Comparison of ENCODE assay signal across 24 cellular contexts in the genomic region with DNA sequence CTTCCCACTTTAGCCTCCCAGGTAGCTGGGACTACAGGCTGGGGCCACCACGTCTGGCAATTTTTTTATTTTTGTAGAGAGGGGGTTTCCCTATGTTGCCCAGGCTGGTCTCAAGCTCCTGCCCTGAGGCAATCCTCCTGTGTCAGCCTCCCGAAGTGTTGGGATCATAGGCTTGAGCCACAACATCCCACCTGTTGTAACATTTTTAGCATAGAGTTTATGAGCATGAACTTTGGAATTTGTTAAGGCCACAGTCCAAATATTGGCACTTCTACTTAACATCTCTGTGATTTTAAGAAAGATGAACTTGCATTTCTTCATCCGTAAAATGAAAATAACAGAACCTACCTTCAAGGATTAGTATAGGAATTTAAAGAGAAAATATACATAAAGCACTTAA.
DNase-seq lines count a peak whose midpoint lies in the region; ATAC-seq and TF ChIP-seq lines count a peak whose summit lies in the region.
"Had no signal": no experiment of that assay in that cellular context is flagged by ENCODE, and none has a peak within 500 bp of the region (broad histone marks: within the 10 kb centered on the region; RNA-seq: fewer than 3 reads in every experiment).

No MANE protein-coding gene starts in this region.

- TF ChIP-seq CTCF in PC-3 (conservative IDR thresholded peaks at IDR 0.05; ENCODE audit: low read depth, low read length) (no peak), mucosa of descending colon (IDR thresholded peaks at IDR 0.05) (no peak)

- DNase-seq in HuH-7 (ENCODE audit: low spot score) (peak; percentile 4), PC-3 (peak; percentile 7), kidney tubule cell (ENCODE audit: low spot score) (peak; percentile 2), mucosa of descending colon (peak in 1 of 3 donors; percentile 13), 8988T (no peak)
- no peak for DNase-seq in activated T-cell treated with anti-CD3 and anti-CD28 coated beads, Interleukin-2, amount 50 U/mL, for 24 hours
- DNase-seq: BE2C; Calu3; CD8-positive, alpha-beta memory T cell; DMS79 treated with DMSO at 0.1 percent for 48 hours; GF-D8; Kasumi-1; MM.1S; NCI-H2029 treated with DMSO at 0.1 percent for 48 hours; NCI-H2227 treated with DMSO at 0.1 percent for 48 hours; NCI-H510A; NCI-H69; SHP77 had no signal

- BruUV-seq in PC-3 (replicated peaks; lab: Mats Ljungman, UMichigan): no TSS peak

- no peak overlapping the region for H3K9ac ChIP-seq in PC-3 (ENCODE audit: low read length)

- no peak overlapping the region for H3K4me3 Mint-ChIP-seq in activated T-cell treated with anti-CD3 and anti-CD28 coated beads, Interleukin-2, amount 50 U/mL, for 24 hours
- H3K4me3 Mint-ChIP-seq: CD14-positive monocyte; CD8-positive, alpha-beta memory T cell had no signal

- H3K36me3 ChIP-seq in PC-3 (ENCODE audit: low read depth, low read length) (no peaks in the 10 kb centered on the region), mucosa of descending colon (ENCODE audit: low read depth) (no peaks in the 10 kb centered on the region)
- H3K36me3 ChIP-seq: BE2C had no signal

- intact Hi-C loops in PC-3 (cut with micrococcal nuclease): loop anchor here (5.0 kb wide), 1 partner anchor 367 kb away; no protein-coding TSS in a partner anchor
- intact Hi-C loops in mucosa of descending colon (cut with DNase I, micrococcal nuclease): loop anchor here in 1 of 2 donors (5.0 kb wide), 1 partner anchor 527 kb away; no protein-coding TSS in a partner anchor

- no peak for ATAC-seq in PC-3
- ATAC-seq in mucosa of descending colon: peak; percentile 58
- ATAC-seq in GM21381 (IDR thresholded peaks at IDR 0.05; ENCODE audit: unreplicated experiment): no peak
- ATAC-seq in esophagus mucosa: no peak
- ATAC-seq: K562 had no signal

- H3K4me1 Mint-ChIP-seq in activated T-cell treated with anti-CD3 and anti-CD28 coated beads, Interleukin-2, amount 50 U/mL, for 24 hours (ENCODE audit: low read depth): no peaks in the 10 kb centered on the region
- H3K4me1 Mint-ChIP-seq: CD14-positive monocyte; CD8-positive, alpha-beta memory T cell had no signal

- CTCF ChIA-PET in PC-3 (lab: Charles Lee): no interaction called here

- H3K27me3 ChIP-seq in PC-3 (ENCODE audit: low read length): no peaks in the 10 kb centered on the region
- H3K27me3 ChIP-seq: BE2C had no signal

- H3K9me3 ChIP-seq in PC-3 (ENCODE audit: low read length): no peaks in the 10 kb centered on the region
- no peaks in the 10 kb centered on the region for H3K9me3 ChIP-seq in mucosa of descending colon
- H3K9me3 ChIP-seq: BE2C had no signal

- no peaks in the 10 kb centered on the region for H4K20me1 ChIP-seq in PC-3 (ENCODE audit: low read length)

- H3K79me2 ChIP-seq in PC-3 (ENCODE audit: low read length): no peaks in the 10 kb centered on the region

- H3K36me3 Mint-ChIP-seq in activated T-cell treated with anti-CD3 and anti-CD28 coated beads, Interleukin-2, amount 50 U/mL, for 24 hours (ENCODE audit: low read depth): no peaks in the 10 kb centered on the region
- H3K36me3 Mint-ChIP-seq: CD14-positive monocyte; CD8-positive, alpha-beta memory T cell had no signal

- no peaks in the 10 kb centered on the region for H3K4me1 ChIP-seq in PC-3 (ENCODE audit: insufficient read depth, low read length)
- no peaks in the 10 kb centered on the region for H3K4me1 ChIP-seq in mucosa of descending colon (ENCODE audit: low read depth)
- H3K4me1 ChIP-seq: BE2C had no signal

- no peak overlapping the region for H2AFZ ChIP-seq in PC-3 (ENCODE audit: low read length)

- no peaks in the 10 kb centered on the region for H3K9me2 ChIP-seq in PC-3 (replicated peaks; ENCODE audit: low read length)

- no peak overlapping the region for H3K27ac Mint-ChIP-seq in activated T-cell treated with anti-CD3 and anti-CD28 coated beads, Interleukin-2, amount 50 U/mL, for 24 hours
- H3K27ac Mint-ChIP-seq: CD14-positive monocyte; CD8-positive, alpha-beta memory T cell had no signal

- POLR2A ChIA-PET in PC-3 (lab: Charles Lee; ENCODE audit: unreplicated experiment): no interaction called here

- H3K9me3 Mint-ChIP-seq in activated T-cell treated with anti-CD3 and anti-CD28 coated beads, Interleukin-2, amount 50 U/mL, for 24 hours: no peaks in the 10 kb centered on the region
- H3K9me3 Mint-ChIP-seq: CD14-positive monocyte had no signal

- no peak overlapping the region for H3K4me3 ChIP-seq in PC-3 (ENCODE audit: low read length)
- no peak overlapping the region for H3K4me3 ChIP-seq in mucosa of descending colon
- H3K4me3 ChIP-seq: K562 had no signal

- no peaks in the 10 kb centered on the region for H3K27me3 Mint-ChIP-seq in activated T-cell treated with anti-CD3 and anti-CD28 coated beads, Interleukin-2, amount 50 U/mL, for 24 hours
- H3K27me3 Mint-ChIP-seq: CD8-positive, alpha-beta memory T cell had no signal

- H3K4me2 ChIP-seq in PC-3 (ENCODE audit: low read length): no peak overlapping the region

- H3F3A ChIP-seq in PC-3 (ENCODE audit: low read length, unreplicated experiment): no peaks in the 10 kb centered on the region

- no peak overlapping the region for H3K27ac ChIP-seq in PC-3 (ENCODE audit: low read length)
- H3K27ac ChIP-seq: HL-60, RWPE1 had no signal

Comparison
In these comparisons a context has a peak if more than half of its experiments do, and no peak if none do; other contexts are left out.
1. DNase-seq: peak in HuH-7 (single experiment), PC-3 (single experiment) and kidney tubule cell (single experiment); none in activated T-cell treated with anti-CD3 and anti-CD28 coated beads, Interleukin-2, amount 50 U/mL, for 24 hours (single experiment) and 8988T (single experiment).